ENCODE assay signal across 8 cellular contexts in genomic region chr16:87407511-87408112, GRCh38. TPM values are rescaled to one million over a fixed set of nuclear protein-coding genes. Genes with fewer than 3 reads are reported as not detected.
DNase-seq lines count a peak whose midpoint lies in the region; ATAC-seq and TF ChIP-seq lines count a peak whose summit lies in the region.
"Had no signal": no experiment of that assay in that cellular context is flagged by ENCODE, and none has a peak within 500 bp of the region (broad histone marks: within the 10 kb centered on the region; RNA-seq: fewer than 3 reads in every experiment).

No MANE protein-coding gene starts in this region.

- intact Hi-C loops in left cardiac atrium (cut with DNase I): no loop called here

- no peak for TF ChIP-seq EP300 in suprapubic skin (IDR thresholded peaks at IDR 0.05)

- H3K9me3 ChIP-seq in suprapubic skin: no peaks in the 10 kb centered on the region

- H3K27me3 ChIP-seq in suprapubic skin: no peaks in the 10 kb centered on the region

- no peak overlapping the region for H3K4me3 Mint-ChIP-seq in T-cell
- H3K4me3 Mint-ChIP-seq: immature natural killer cell had no signal

- POLR2A ChIA-PET in T-cell (lab: Charles Lee): no interaction called here

- no peak for TF ChIP-seq POLR2A in suprapubic skin (IDR thresholded peaks at IDR 0.05)

- DNase-seq in T-cell (peak in 3 of 34 experiments; percentile 6 to 20 (median 14)), left cardiac atrium (peak; percentile 71), suprapubic skin (ENCODE audit: low spot score in 2 of 2) (peak; percentile 81 to 83)
- DNase-seq in stimulated activated CD4-positive, alpha-beta T cell treated with anti-CD3 and anti-CD28 coated beads, Interleukin-2, amount 100 ng/mL, for 24 hours: no peak
- no peak for DNase-seq in stimulated activated CD8-positive, alpha-beta memory T cell treated with anti-CD3 and anti-CD28 coated beads, Interleukin-4, amount 100 ng/mL, for 48 hours
- DNase-seq: immature natural killer cell had no signal

- peaks cover 37% of the 10 kb centered on the region for H3K36me3 Mint-ChIP-seq in T-cell

- ATAC-seq in HG02885 (IDR thresholded peaks at IDR 0.05; ENCODE audit: poor library complexity, unreplicated experiment): peak; percentile 71
- ATAC-seq in T-cell (replicated peaks in 1 of 4): peak in 3 of 4 experiments; percentile 13 to 43 (median 32)
- peak; percentile 28 to 50 for ATAC-seq in left cardiac atrium
- ATAC-seq in HG03135 (IDR thresholded peaks at IDR 0.05; ENCODE audit: unreplicated experiment): no peak

- peak overlapping the region; percentile 66 for H3K27ac ChIP-seq in suprapubic skin

- H3K4me3 ChIP-seq in suprapubic skin: no peak overlapping the region

- whole genome bisulfite sequencing in suprapubic skin: 77% methylated on average over 26 of the region's 26 CpGs

- H3K27ac Mint-ChIP-seq in T-cell: peak overlapping the region; percentile 19 to 61

- CTCF ChIA-PET in T-cell (lab: Charles Lee): interaction anchor here in 1 of 2 donors (0.6 kb wide), 1 partner anchor 13 kb away, joined by 3 read pairs; no protein-coding TSS in a partner anchor

- no peak for TF ChIP-seq CTCF in suprapubic skin (IDR thresholded peaks at IDR 0.05)

- no peaks in the 10 kb centered on the region for H3K4me1 ChIP-seq in suprapubic skin

- no peaks in the 10 kb centered on the region for H3K27me3 Mint-ChIP-seq in T-cell

- peaks cover 0 to 6% (median 3%) of the 10 kb centered on the region in 3 donors for H3K4me1 Mint-ChIP-seq in T-cell

- H3K9me3 Mint-ChIP-seq in T-cell: no peaks in the 10 kb centered on the region
- H3K9me3 Mint-ChIP-seq: immature natural killer cell had no signal

- H3K36me3 ChIP-seq in suprapubic skin: peaks cover 76% of the 10 kb centered on the region

RNA-seq across cellular contexts. Expression of gene MAP1LC3B, which starts 15.5 kb away (rescaled TPM):
- total RNA-seq in T-cell (10 to 100 TPM; 51.3 to 90.4 (median 53.3) TPM), left cardiac atrium (10 to 100 TPM; 82.9 to 90.2 TPM), suprapubic skin (10 to 100 TPM; 57.8 to 82.0 (median 71.3) TPM)

RNA-seq across cellular contexts. Expression of gene FBXO31, which starts 24.0 kb away (rescaled TPM):
- total RNA-seq in T-cell: 10 to 100 TPM; 34.7 to 67.2 (median 55.6) TPM
- total RNA-seq in left cardiac atrium: 10 to 100 TPM; 45.6 to 50.8 TPM
- 10 to 100 TPM; 39.9 to 89.3 (median 53.6) TPM for total RNA-seq in suprapubic skin

Comparison
In these comparisons a context has a peak if more than half of its experiments do, and no peak if none do; other contexts are left out.
1. DNase-seq: peak in left cardiac atrium (single experiment) and suprapubic skin (2 of 2); none in stimulated activated CD4-positive, alpha-beta T cell treated with anti-CD3 and anti-CD28 coated beads, Interleukin-2, amount 100 ng/mL, for 24 hours (0 of 2) and stimulated activated CD8-positive, alpha-beta memory T cell treated with anti-CD3 and anti-CD28 coated beads, Interleukin-4, amount 100 ng/mL, for 48 hours (single experiment).